Comparison of ENCODE assay signal across 9 cellular contexts in genomic region chr17:2405247-2405926, GRCh38. TPM values are rescaled to one million over a fixed set of nuclear protein-coding genes. Genes with fewer than 3 reads are reported as not detected.
A peak's percentile ranks its signal among the peaks of the same experiment; 100 is the strongest.
DNase-seq lines count a peak whose midpoint lies in the region; ATAC-seq and TF ChIP-seq lines count a peak whose summit lies in the region.
"Had no signal": no experiment of that assay in that cellular context is flagged by ENCODE, and none has a peak within 500 bp of the region (broad histone marks: within the 10 kb centered on the region; RNA-seq: fewer than 3 reads in every experiment).

No MANE protein-coding gene starts in this region.

- DNase-seq in NCI-H82 (lab: John Stamatoyannopoulos, UW) (peak; percentile 79), endodermal cell (peak; percentile 46), osteocyte (ENCODE audit: extremely low spot score, unreplicated experiment) (no peak), GM13976 (ENCODE audit: low spot score) (no peak), KG1 (lab: John Stamatoyannopoulos, UW) (no peak), NCI-H2227 (lab: John Stamatoyannopoulos, UW; ENCODE audit: unreplicated experiment) (no peak)

- H4K20me1 ChIP-seq in BLaER1 treated with 17β-estradiol and CSF1 and Interleukin-3, amounts not matched to agents 10 nM and 100 nM, result peaks cover 0 to 3% (median 0%) of the 10 kb centered on the region in 11 experiments; a peak in 4 of 22 replicates

- H3K4me1 ChIP-seq in BLaER1 treated with 17β-estradiol and CSF1 and Interleukin-3, amounts not matched to agents 10 nM and 100 nM, result peaks cover 54 to 60% (median 58%) of the 10 kb centered on the region in 10 experiments
- peaks cover 4% of the 10 kb centered on the region for H3K4me1 ChIP-seq in endodermal cell (ENCODE audit: control insufficient read depth, insufficient read depth, low read length)

- H3K27me3 ChIP-seq in BLaER1 treated with 17β-estradiol and CSF1 and Interleukin-3, amounts not matched to agents 10 nM and 100 nM, result no peaks in the 10 kb centered on the region
- no peaks in the 10 kb centered on the region for H3K27me3 ChIP-seq in endodermal cell (ENCODE audit: control insufficient read depth, insufficient read depth, low read length, poor library complexity, severe bottlenecking)

- in situ Hi-C loops in GM13976 (cut with MboI; ENCODE audit: low sequenced_read_pairs, unreplicated experiment), result no loop called here

- no peak for ATAC-seq in HG02973 (IDR thresholded peaks at IDR 0.05; ENCODE audit: unreplicated experiment)
- ATAC-seq: activated CD4-positive, CD25-positive, alpha-beta regulatory T cell treated with anti-CD3 and anti-CD28 coated beads, Interleukin-2, amount 50 U/mL, for 24 hours had no signal

- H3K36me3 Mint-ChIP-seq in endodermal cell (ENCODE audit: low read depth), result peaks cover 3% of the 10 kb centered on the region
- H3K36me3 Mint-ChIP-seq in osteocyte (ENCODE audit: unreplicated experiment), result no peaks in the 10 kb centered on the region

- H3K9me3 Mint-ChIP-seq in endodermal cell (no peaks in the 10 kb centered on the region), osteocyte (ENCODE audit: unreplicated experiment) (no peaks in the 10 kb centered on the region)

- H3K27ac ChIP-seq in BLaER1 treated with 17β-estradiol and CSF1 and Interleukin-3, amounts not matched to agents 10 nM and 100 nM, result peak overlapping the region; percentile 23 to 98 (median 86); a peak in 21 of 22 replicates
- no peak overlapping the region for H3K27ac ChIP-seq in endodermal cell (ENCODE audit: low read depth, low read length)

- peak overlapping the region in 9 of 10 experiments; percentile 4 to 55 (median 41); a peak in 12 of 20 replicates for H3K4me3 ChIP-seq in BLaER1 treated with 17β-estradiol and CSF1 and Interleukin-3, amounts not matched to agents 10 nM and 100 nM
- no peak overlapping the region for H3K4me3 ChIP-seq in endodermal cell (ENCODE audit: low read length)

- H3K4me1 Mint-ChIP-seq in endodermal cell (no peaks in the 10 kb centered on the region), osteocyte (ENCODE audit: unreplicated experiment) (peaks cover 57% of the 10 kb centered on the region)

- H3K9me3 ChIP-seq in BLaER1 treated with 17β-estradiol and CSF1 and Interleukin-3, amounts not matched to agents 10 nM and 100 nM (replicated peaks in 1 of 11), result no peaks in the 10 kb centered on the region
- H3K9me3 ChIP-seq in endodermal cell (ENCODE audit: control insufficient read depth, low read length), result no peaks in the 10 kb centered on the region

- H3K4me3 Mint-ChIP-seq in endodermal cell, result no peak overlapping the region
- peak overlapping the region; percentile 12 for H3K4me3 Mint-ChIP-seq in osteocyte (ENCODE audit: unreplicated experiment)

- peak overlapping the region; percentile 3 to 99 (median 73); a peak in 20 of 22 replicates for H3K9ac ChIP-seq in BLaER1 treated with 17β-estradiol and CSF1 and Interleukin-3, amounts not matched to agents 10 nM and 100 nM
- H3K9ac ChIP-seq in endodermal cell (ENCODE audit: extremely low read depth, low read length, poor library complexity, severe bottlenecking), result no peak overlapping the region

- H3K27me3 Mint-ChIP-seq in endodermal cell (ENCODE audit: insufficient read depth) (no peaks in the 10 kb centered on the region), osteocyte (ENCODE audit: unreplicated experiment) (no peaks in the 10 kb centered on the region)

- TF ChIP-seq CTCF in endodermal cell (conservative IDR thresholded peaks at IDR 0.05), result no peak
- TF ChIP-seq CTCF in osteocyte (IDR thresholded peaks at IDR 0.05), result no peak
- no peak for TF ChIP-seq CTCF in GM13976 (IDR thresholded peaks at IDR 0.05; ENCODE audit: borderline replicate concordance, control extremely low read depth, extremely low read depth, insufficient read depth, missing control alignments)

- H3K4me2 ChIP-seq in BLaER1 treated with 17β-estradiol and CSF1 and Interleukin-3, amounts not matched to agents 10 nM and 100 nM, result peak overlapping the region; percentile 78 to 98 (median 94)

- 79 to 89% methylated on average over 6 to 13 of the region's 14 CpGs for WGBS in endodermal cell (ENCODE audit: insufficient coverage in 1 of 2, insufficient read length in 1 of 2), 2 experiments

- H3K27ac Mint-ChIP-seq in endodermal cell (no peak overlapping the region), osteocyte (ENCODE audit: unreplicated experiment) (peak overlapping the region; percentile 96)

- peaks cover 0 to 14% (median 0%) of the 10 kb centered on the region in 11 experiments; a peak in 8 of 22 replicates for H3K36me3 ChIP-seq in BLaER1 treated with 17β-estradiol and CSF1 and Interleukin-3, amounts not matched to agents 10 nM and 100 nM
- peaks cover under 1% of the 10 kb centered on the region for H3K36me3 ChIP-seq in endodermal cell (ENCODE audit: control insufficient read depth, insufficient read depth, low read length)

RNA-seq across cellular contexts. Expression of gene MNT, which starts 4.5 kb away (rescaled TPM):
- total RNA-seq in endodermal cell (10 to 100 TPM; 25.3 to 30.2 TPM), osteocyte (30.4 and 35.6 TPM in 2 replicates)
- polyA plus RNA-seq in endodermal cell (2013, experiment 1 of 2), result 19.1 TPM
- 20.1 TPM for polyA plus RNA-seq in endodermal cell (2013, experiment 2 of 2)

Comparison
In these comparisons a context has a peak if more than half of its experiments do, and no peak if none do; other contexts are left out.
1. DNase-seq: peak in NCI-H82 (single experiment) and endodermal cell (single experiment); none in osteocyte (single experiment), GM13976 (single experiment), KG1 (single experiment) and NCI-H2227 (single experiment).